1 cellular context compared by ENCODE assay signal in genomic region chr21:46063227-46063626, GRCh38.
TF ChIP-seq lines count a peak whose summit lies in the region.

No MANE protein-coding gene starts in this region.

TF ChIP-seq in HEK293, 187 proteins besides CTCF, POLR2A, EP300 and RAD21 (continued from another document):
- TF ChIP-seq ZNF148 (tag by site-specific recombination; IDR thresholded peaks at IDR 0.05; ENCODE audit: borderline replicate concordance) (no peak), ZNF561 (tag by site-specific recombination; IDR thresholded peaks at IDR 0.05; ENCODE audit: borderline replicate concordance) (no peak), ZNF350 (tag by site-specific recombination; IDR thresholded peaks at IDR 0.05) (peak; percentile 93), ZNF830 (tag by site-specific recombination; IDR thresholded peaks at IDR 0.05; ENCODE audit: low read depth) (no peak), ZNF610 (tag by site-specific recombination; IDR thresholded peaks at IDR 0.05; ENCODE audit: borderline replicate concordance) (no peak)
TF ChIP-seq in HEK293: peak in this region for 3.
